8 cellular contexts compared by ENCODE assay signal in the genomic region with DNA sequence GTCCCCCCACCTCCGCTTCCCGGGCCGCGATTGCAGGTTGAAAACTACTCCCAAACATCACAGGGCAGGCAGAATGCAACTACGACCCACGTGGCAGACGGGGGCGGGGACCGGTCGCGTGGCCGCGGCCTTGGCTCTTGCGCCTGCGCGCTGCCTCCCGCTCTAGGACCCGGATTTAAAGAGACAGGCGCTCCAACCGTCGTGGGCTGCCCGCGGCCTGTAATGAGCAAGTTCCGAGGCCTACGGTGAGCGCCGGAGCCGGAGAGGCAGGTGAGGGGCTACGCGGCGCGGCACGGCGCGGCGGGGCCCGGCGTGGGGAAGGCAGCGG. TPM values are rescaled to one million over a fixed set of nuclear protein-coding genes. Genes with fewer than 3 reads are reported as not detected.
DNase-seq lines count a peak whose midpoint lies in the region; TF ChIP-seq lines count a peak whose summit lies in the region.

A gene (plus strand): TSS at position 160 of the 328 bp plus-strand sequence. CDS start 2,494 bp downstream, outside the sequence.

- no peaks in the 10 kb centered on the region for H3K36me3 ChIP-seq in CD8-positive, alpha-beta memory T cell (ENCODE audit: insufficient read depth, low read length)

- H3K27ac ChIP-seq in CD8-positive, alpha-beta memory T cell (ENCODE audit: low read depth, low read length) = peak within 1 kb of the TSS; percentile 94

- peaks cover 0 to 28% (median 5%) of the 10 kb centered on the region in 3 donors for H3K36me3 Mint-ChIP-seq in CD8-positive, alpha-beta memory T cell

- CTCF ChIA-PET in CD8-positive, alpha-beta memory T cell (lab: Charles Lee) = interaction anchor here (0.8 to 3.2 kb wide), 6 partner anchors 10 to 784 kb away, joined by 3 to 17 read pairs (median 6); a partner anchor contains a TSS

- H3K4me3 ChIP-seq in CD8-positive, alpha-beta memory T cell (ENCODE audit: low read length) = peak within 1 kb of the TSS; percentile 76

- no peaks in the 10 kb centered on the region for H3K9me3 ChIP-seq in CD8-positive, alpha-beta memory T cell (ENCODE audit: low read length)

- no peaks in the 10 kb centered on the region for H3K27me3 ChIP-seq in CD8-positive, alpha-beta memory T cell (ENCODE audit: insufficient read depth, low read length, poor library complexity, severe bottlenecking)

- H3K27ac Mint-ChIP-seq in CD8-positive, alpha-beta memory T cell = peak within 1 kb of the TSS; percentile 97 to 100 (median 98)

- POLR2A ChIA-PET in CD8-positive, alpha-beta memory T cell (lab: Charles Lee) = interaction anchor here (0.5 to 2.3 kb wide), 6 partner anchors 11 to 109 kb away, joined by 3 to 12 read pairs (median 4); a partner anchor contains a TSS

- H3K9me3 Mint-ChIP-seq in CD8-positive, alpha-beta memory T cell = no peaks in the 10 kb centered on the region

- TF ChIP-seq CTCF in GM20000 (IDR thresholded peaks at IDR 0.05; ENCODE audit: extremely low read depth, missing control alignments) = no peak

- peaks cover 43 to 55% (median 50%) of the 10 kb centered on the region in 3 donors for H3K4me1 Mint-ChIP-seq in CD8-positive, alpha-beta memory T cell

- peaks cover 45% of the 10 kb centered on the region for H3K4me1 ChIP-seq in CD8-positive, alpha-beta memory T cell (ENCODE audit: insufficient read depth, low read length)

- DNase-seq in CD8-positive, alpha-beta memory T cell = peak; percentile 90 to 95 (median 92)
- DNase-seq in GM20000 (ENCODE audit: low spot score) = peak; percentile 96
- DNase-seq in HT-29 (ENCODE audit: low spot score) = peak; percentile 99
- peak; percentile 95 for DNase-seq in NK-92 treated with Interleukin-12 subunit alpha and Interleukin-12 subunit beta, amount 100 ng/mL, for 24 hours (lab: John Stamatoyannopoulos, UW)
- peak; percentile 98 for DNase-seq in activated CD8-positive, alpha-beta memory T cell treated with anti-CD3 and anti-CD28 coated beads for 24 hours
- DNase-seq in effector CD8-positive, alpha-beta T cell (lab: John Stamatoyannopoulos, UW) = peak; percentile 88
- peak; percentile 94 to 95 for DNase-seq in lung microvascular endothelial cell (ENCODE audit: low read depth in 2 of 2)
- DNase-seq in stimulated activated CD4-positive, alpha-beta T cell treated with anti-CD3 and anti-CD28 coated beads, TNF-alpha, amount 100 ng/mL, for 4 hours (ENCODE audit: low read depth in 3 of 3) = peak; percentile 89 to 92 (median 91)

- no peaks in the 10 kb centered on the region for H3K27me3 Mint-ChIP-seq in CD8-positive, alpha-beta memory T cell

- peak within 1 kb of the TSS; percentile 94 to 99 (median 96) for H3K4me3 Mint-ChIP-seq in CD8-positive, alpha-beta memory T cell

RNA-seq across cellular contexts. Expression of the gene that starts here (rescaled TPM):
- total RNA-seq in CD8-positive, alpha-beta memory T cell = 10 to 100 TPM; 48.7 to 50.9 TPM
- 14.7 TPM for polyA plus RNA-seq in CD8-positive, alpha-beta memory T cell
- total RNA-seq in HT-29 (2014; rRNA removed; shearing (Covaris generic)) = 107 and 110 TPM in 2 replicates
- total RNA-seq in lung microvascular endothelial cell = 13.5 and 17.3 TPM in 2 replicates

Comparison
In these comparisons a context has a peak if more than half of its experiments do, and no peak if none do; other contexts are left out.
1. Peak in every context shown above with its lines: DNase-seq, H3K4me3 ChIP-seq and H3K27ac ChIP-seq.